ENCODE assay signal across 35 cellular contexts in the genomic region with DNA sequence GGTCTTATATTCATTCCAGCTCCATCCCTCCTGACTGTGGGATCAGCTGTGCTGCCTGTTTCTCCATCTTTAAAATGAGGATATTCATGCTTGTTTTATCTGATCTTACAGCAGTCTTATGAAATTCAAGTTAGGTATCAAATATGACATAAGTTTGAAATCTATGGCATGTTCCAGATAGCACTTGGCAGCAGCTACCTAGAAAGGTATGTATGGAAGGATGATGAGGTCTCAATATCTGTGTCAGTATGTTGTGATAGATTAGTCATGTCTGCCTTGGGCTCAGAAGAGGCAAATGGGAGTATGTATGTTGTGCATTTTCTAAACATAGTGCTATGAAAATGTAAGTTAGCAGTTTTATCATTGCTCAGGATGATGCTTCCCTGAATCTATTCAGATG.
"Had no signal": no experiment of that assay in that cellular context is flagged by ENCODE, and none has a peak within 500 bp of the region (broad histone marks: within the 10 kb centered on the region; RNA-seq: fewer than 3 reads in every experiment).

No MANE protein-coding gene starts in this region.

- H3K4me1 Mint-ChIP-seq: activated B cell treated with CpG ODN at 0.5 μM for 24 hours; activated T-helper 17 cell treated with anti-CD3 and anti-CD28 coated beads, Interleukin-2, amount 50 U/mL, for 72 hours; endodermal cell; T-cell had no signal

- H3K4me3 ChIP-seq: body of pancreas, breast epithelium, cardiac muscle cell, coronary artery, dorsolateral prefrontal cortex, esophagus muscularis mucosa, gastroesophageal sphincter, heart right ventricle had no signal

- H3K9me3 ChIP-seq: body of pancreas, breast epithelium, gastroesophageal sphincter had no signal

- H3K27me3 ChIP-seq: body of pancreas, breast epithelium, cardiac muscle cell, dorsolateral prefrontal cortex, esophagus muscularis mucosa, gastroesophageal sphincter, heart right ventricle had no signal

- H3K36me3 ChIP-seq: breast epithelium, cardiac muscle cell, WERI-Rb-1 had no signal

- H3K9me3 Mint-ChIP-seq: activated B cell treated with CpG ODN at 0.5 μM for 24 hours; activated T-cell treated with anti-CD3 and anti-CD28 coated beads, Interleukin-2, amount 50 U/mL, for 4 hours; activated T-helper 17 cell treated with anti-CD3 and anti-CD28 coated beads, Interleukin-2, amount 50 U/mL, for 72 hours; T-helper 1 cell treated with Interleukin-12 subunit alpha and Interleukin-12 subunit beta and Interleukin-4 antibody, amounts not matched to agents 30 μg/mL and 1 μg/mL, for 36 hours had no signal

- ATAC-seq: activated CD4-positive, CD25-positive, alpha-beta regulatory T cell treated with anti-CD3 and anti-CD28 coated beads, Interleukin-2, amount 50 U/mL, for 24 hours; activated CD8-positive, alpha-beta T cell treated with anti-CD3 and anti-CD28 coated beads for 36 hours; activated T-cell treated with anti-CD3 and anti-CD28 coated beads, Interleukin-2, amount 50 U/mL, for 4 hours; activated T-helper 17 cell treated with anti-CD3 and anti-CD28 coated beads, Interleukin-2, amount 50 U/mL, for 72 hours; body of pancreas; gastroesophageal sphincter; heart right ventricle; T-cell had no signal

- H3K36me3 Mint-ChIP-seq: activated naive CD8-positive, alpha-beta T cell; T-cell had no signal

- H3K27ac ChIP-seq: body of pancreas, breast epithelium, cardiac muscle cell, coronary artery, dorsolateral prefrontal cortex, esophagus muscularis mucosa, gastroesophageal sphincter, heart right ventricle, WERI-Rb-1 had no signal

- H3K4me3 Mint-ChIP-seq: activated B cell treated with CpG ODN at 0.5 μM for 24 hours; activated CD8-positive, alpha-beta T cell treated with anti-CD3 and anti-CD28 coated beads for 36 hours; activated naive CD8-positive, alpha-beta T cell; activated T-cell treated with anti-CD3 and anti-CD28 coated beads, Interleukin-2, amount 50 U/mL, for 4 hours; activated T-helper 17 cell treated with anti-CD3 and anti-CD28 coated beads, Interleukin-2, amount 50 U/mL, for 72 hours; dendritic cell treated with granulocyte-macrophage colony-stimulating factor and Interleukin-4, amounts not matched to agents 40 ng/mL and 50 ng/mL, for 4 days; endodermal cell; T-cell; T-helper 1 cell treated with Interleukin-12 subunit alpha and Interleukin-12 subunit beta and Interleukin-4 antibody, amounts not matched to agents 30 μg/mL and 1 μg/mL, for 36 hours had no signal

- H3K27ac Mint-ChIP-seq: activated B cell treated with CpG ODN at 0.5 μM for 24 hours; activated CD8-positive, alpha-beta T cell treated with anti-CD3 and anti-CD28 coated beads for 36 hours; activated naive CD8-positive, alpha-beta T cell; activated T-helper 17 cell treated with anti-CD3 and anti-CD28 coated beads, Interleukin-2, amount 50 U/mL, for 72 hours; dendritic cell treated with granulocyte-macrophage colony-stimulating factor and Interleukin-4, amounts not matched to agents 40 ng/mL and 50 ng/mL, for 4 days; endodermal cell; T-cell; T-helper 1 cell treated with Interleukin-12 subunit alpha and Interleukin-12 subunit beta and Interleukin-4 antibody, amounts not matched to agents 30 μg/mL and 1 μg/mL, for 36 hours had no signal

- DNase-seq: activated B cell treated with CpG ODN at 0.5 μM for 24 hours; activated CD4-positive, alpha-beta T cell treated with anti-CD3 and anti-CD28 coated beads for 48 hours; activated CD4-positive, alpha-beta T cell treated with anti-CD3 and anti-CD28 coated beads, Interleukin-2, amount 50 U/mL, for 1 hour; activated CD4-positive, alpha-beta T cell treated with anti-CD3 and anti-CD28 coated beads, Interleukin-2, amount 50 U/mL, for 48 hours; activated CD8-positive, alpha-beta memory T cell treated with anti-CD3 and anti-CD28 coated beads for 24 hours; activated CD8-positive, alpha-beta T cell treated with anti-CD3 and anti-CD28 coated beads for 36 hours; activated effector memory CD4-positive, alpha-beta T cell treated with Interleukin-2 at 50 U/mL for 16 hours; activated gamma-delta T cell treated with Interleukin-2 at 50 U/mL for 16 hours; activated naive CD4-positive, alpha-beta T cell treated with anti-CD3 and anti-CD28 coated beads, Interleukin-2, amount 50 U/mL, for 16 hours; activated naive CD4-positive, alpha-beta T cell treated with Interleukin-2 at 50 U/mL for 16 hours; activated T-cell treated with anti-CD3 and anti-CD28 coated beads, Interleukin-2, amount 50 U/mL, for 4 hours; amniotic stem cell; anterior cingulate cortex; body of pancreas; central memory CD4-positive, alpha-beta T cell; cerebellar nuclear complex; dorsolateral prefrontal cortex; effector memory CD4-positive, alpha-beta T cell; endodermal cell; erythroblast; foreskin melanocyte; heart right ventricle; T-cell; T-helper 9 cell; WERI-Rb-1 had no signal

- H3K27me3 Mint-ChIP-seq: activated B cell treated with CpG ODN at 0.5 μM for 24 hours; activated naive CD8-positive, alpha-beta T cell; activated T-helper 17 cell treated with anti-CD3 and anti-CD28 coated beads, Interleukin-2, amount 50 U/mL, for 72 hours; dendritic cell treated with granulocyte-macrophage colony-stimulating factor and Interleukin-4, amounts not matched to agents 40 ng/mL and 50 ng/mL, for 4 days had no signal

- H3K4me1 ChIP-seq: breast epithelium had no signal
